1 cellular context compared by ENCODE assay signal in genomic region chr1:152870831-152871730, GRCh38.
TF ChIP-seq lines count a peak whose summit lies in the region.

No MANE protein-coding gene starts in this region.

TF ChIP-seq in HepG2, 621 proteins besides CTCF, POLR2A, EP300 and RAD21:
- TF ChIP-seq SMC3 (IDR thresholded peaks at IDR 0.05; ENCODE audit: low read length) (peak; percentile 36; the same call in 1 of the 2 replicates), THAP9 (CRISPR knock-in tag; IDR thresholded peaks at IDR 0.05; ENCODE audit: borderline replicate concordance) (no peak), STAG1 (CRISPR knock-in tag; IDR thresholded peaks at IDR 0.05) (peak; percentile 49)
